9 cellular contexts compared by ENCODE assay signal in genomic region chr2:98731709-98732349, GRCh38. TPM values are rescaled to one million over a fixed set of nuclear protein-coding genes. Genes with fewer than 3 reads are reported as not detected.
DNase-seq lines count a peak whose midpoint lies in the region; ATAC-seq, FAIRE-seq and TF ChIP-seq lines count a peak whose summit lies in the region.
"Had no signal": no experiment of that assay in that cellular context is flagged by ENCODE, and none has a peak within 500 bp of the region (broad histone marks: within the 10 kb centered on the region; RNA-seq: fewer than 3 reads in every experiment).

No MANE protein-coding gene starts in this region.

- no peak for DNase-seq in activated CD4-positive, alpha-beta T cell treated with anti-CD3 and anti-CD28 coated beads for 36 hours
- DNase-seq in activated CD4-positive, alpha-beta T cell treated with anti-CD3 and anti-CD28 coated beads, Interleukin-2, amount 50 U/mL, for 48 hours = no peak
- DNase-seq in activated CD8-positive, alpha-beta T cell treated with anti-CD3 and anti-CD28 coated beads, Interleukin-2, amount 10 ng/mL, durations not matched to agents 7 days and 5 days = no peak
- DNase-seq in keratinocyte (ENCODE audit: low read depth, low spot score) (no peak), Ammon's horn (ENCODE audit: low spot score) (no peak)

- H3K9me1 ChIP-seq in keratinocyte (ENCODE audit: control insufficient read depth, extremely low read depth, insufficient read depth, low read length) = no peaks in the 10 kb centered on the region

- H3K27me3 ChIP-seq in keratinocyte (ENCODE audit: control insufficient read depth, extremely low read depth, insufficient read depth, low read length) = peaks cover 5% of the 10 kb centered on the region

- POLR2A ChIA-PET in activated CD4-positive, alpha-beta T cell treated with anti-CD3 and anti-CD28 coated beads for 36 hours (lab: Charles Lee) = interaction anchor here (0.6 to 2.3 kb wide), 6 partner anchors 19 to 104 kb away, joined by 3 to 16 read pairs (median 3); no protein-coding TSS in a partner anchor
- POLR2A ChIA-PET in activated CD8-positive, alpha-beta T cell treated with anti-CD3 and anti-CD28 coated beads, Interleukin-2, amount 10 ng/mL, durations not matched to agents 7 days and 5 days (lab: Charles Lee) = interaction anchor here (1.0 to 10.1 kb wide), 13 partner anchors 16 to 104 kb away, joined by 3 to 128 read pairs (median 6); no protein-coding TSS in a partner anchor

- no peaks in the 10 kb centered on the region for H3K36me3 ChIP-seq in keratinocyte (ENCODE audit: control insufficient read depth in 2 of 2, extremely low read depth in 1 of 2, insufficient read depth in 2 of 2, low read length in 2 of 2)

- no peaks in the 10 kb centered on the region for H3K79me2 ChIP-seq in keratinocyte (ENCODE audit: control insufficient read depth, insufficient read depth, low read length)

- peak overlapping the region; percentile 64 for H3K9ac ChIP-seq in keratinocyte (ENCODE audit: control insufficient read depth, extremely low read depth, insufficient read depth, low read length)

- no peaks in the 10 kb centered on the region for H4K20me1 ChIP-seq in keratinocyte (ENCODE audit: control insufficient read depth, extremely low read depth, insufficient read depth, low read length)

- intact Hi-C loops in activated CD4-positive, alpha-beta T cell treated with anti-CD3 and anti-CD28 coated beads for 36 hours (cut with DNase I, micrococcal nuclease) = loop anchor here (1.0 to 5.0 kb wide), 8 partner anchors 39 to 605 kb away; partner anchors contain the start of genes C2orf15 (in 1 of the 2), EIF5B (in 1 of the 2) and TXNDC9 (in 1 of the 2)

- CTCF ChIA-PET in activated CD4-positive, alpha-beta T cell treated with anti-CD3 and anti-CD28 coated beads for 36 hours (lab: Charles Lee) = interaction anchor here (0.7 to 4.6 kb wide), 10 partner anchors 8 to 180 kb away, joined by 3 to 19 read pairs (median 4); no protein-coding TSS in a partner anchor
- CTCF ChIA-PET in activated CD8-positive, alpha-beta T cell treated with anti-CD3 and anti-CD28 coated beads, Interleukin-2, amount 10 ng/mL, durations not matched to agents 7 days and 5 days (lab: Charles Lee) = interaction anchor here (0.7 to 11.2 kb wide), 13 partner anchors 19 to 105 kb away, joined by 3 to 67 read pairs (median 6); no protein-coding TSS in a partner anchor

- peak overlapping the region; percentile 93 for H3K4me2 ChIP-seq in keratinocyte (ENCODE audit: control insufficient read depth, extremely low read depth, insufficient read depth, low read depth, low read length)

- H2AFZ ChIP-seq in keratinocyte (ENCODE audit: control insufficient read depth, low read length) = peak overlapping the region; percentile 49

- dilution Hi-C loops in keratinocyte (cut with MboI; ENCODE audit: extremely low pct_ligation_motif_present, low sequenced_read_pairs) = no loop called here

- TF ChIP-seq CTCF in keratinocyte (optimal IDR thresholded peaks at IDR 0.05 in 1 of 3, IDR thresholded peaks at IDR 0.05 in 1 of 3, conservative IDR thresholded peaks at IDR 0.05 in 1 of 3; ENCODE audit: extremely low read depth in 1 of 3, insufficient read depth in 2 of 3, low read length in 3 of 3) = no peak

- FAIRE-seq in keratinocyte (lab: Jason Lieb, UNC) = no peak
- FAIRE-seq: G401.6 had no signal

- no peaks in the 10 kb centered on the region for H3K27me3 Mint-ChIP-seq in activated CD4-positive, alpha-beta T cell treated with anti-CD3 and anti-CD28 coated beads for 36 hours
- H3K27me3 Mint-ChIP-seq in activated CD8-positive, alpha-beta T cell treated with anti-CD3 and anti-CD28 coated beads, Interleukin-2, amount 10 ng/mL, durations not matched to agents 7 days and 5 days (ENCODE audit: low read depth) = no peaks in the 10 kb centered on the region

- H3K4me1 Mint-ChIP-seq in activated CD4-positive, alpha-beta T cell treated with anti-CD3 and anti-CD28 coated beads for 36 hours = peaks cover 67% of the 10 kb centered on the region
- H3K4me1 Mint-ChIP-seq in activated CD8-positive, alpha-beta T cell treated with anti-CD3 and anti-CD28 coated beads, Interleukin-2, amount 10 ng/mL, durations not matched to agents 7 days and 5 days (ENCODE audit: low read depth) = peaks cover 66% of the 10 kb centered on the region

- no peaks in the 10 kb centered on the region for H3K9me3 Mint-ChIP-seq in activated CD4-positive, alpha-beta T cell treated with anti-CD3 and anti-CD28 coated beads for 36 hours (ENCODE audit: low read depth)
- H3K9me3 Mint-ChIP-seq in activated CD8-positive, alpha-beta T cell treated with anti-CD3 and anti-CD28 coated beads, Interleukin-2, amount 10 ng/mL, durations not matched to agents 7 days and 5 days (ENCODE audit: insufficient read depth) = no peaks in the 10 kb centered on the region

- H3K27ac ChIP-seq in keratinocyte (ENCODE audit: control insufficient read depth, insufficient read depth, low read length) (no peak overlapping the region), temporal lobe (ENCODE audit: low read depth, low read length) (peak overlapping the region; percentile 78)

- H3K36me3 Mint-ChIP-seq in activated CD4-positive, alpha-beta T cell treated with anti-CD3 and anti-CD28 coated beads for 36 hours (ENCODE audit: low read depth) = peaks cover 2% of the 10 kb centered on the region
- peaks cover 30% of the 10 kb centered on the region for H3K36me3 Mint-ChIP-seq in activated CD8-positive, alpha-beta T cell treated with anti-CD3 and anti-CD28 coated beads, Interleukin-2, amount 10 ng/mL, durations not matched to agents 7 days and 5 days (ENCODE audit: low read depth)

- H3K4me3 ChIP-seq in keratinocyte (ENCODE audit: control insufficient read depth in 2 of 3, extremely low read depth in 1 of 3, insufficient read depth in 2 of 3, low read depth in 1 of 3, low read length in 3 of 3) = peak overlapping the region; percentile 45 to 72 (median 67)

- peaks cover 12% of the 10 kb centered on the region for H3K4me1 ChIP-seq in keratinocyte (ENCODE audit: control insufficient read depth, extremely low read depth, insufficient read depth, low read length)

- H3K27ac Mint-ChIP-seq in activated CD4-positive, alpha-beta T cell treated with anti-CD3 and anti-CD28 coated beads for 36 hours = peak overlapping the region; percentile 93
- H3K27ac Mint-ChIP-seq in activated CD8-positive, alpha-beta T cell treated with anti-CD3 and anti-CD28 coated beads, Interleukin-2, amount 10 ng/mL, durations not matched to agents 7 days and 5 days = peak overlapping the region; percentile 90

- ATAC-seq in activated CD4-positive, alpha-beta T cell treated with anti-CD3 and anti-CD28 coated beads for 36 hours = no peak
- ATAC-seq in activated CD8-positive, alpha-beta T cell treated with anti-CD3 and anti-CD28 coated beads, Interleukin-2, amount 10 ng/mL, durations not matched to agents 7 days and 5 days = no peak
- no peak for ATAC-seq in HG03442 (IDR thresholded peaks at IDR 0.05; ENCODE audit: unreplicated experiment)
- no peak for ATAC-seq in HG03280 (IDR thresholded peaks at IDR 0.05; ENCODE audit: unreplicated experiment)

- H3K9me3 ChIP-seq in keratinocyte (ENCODE audit: control insufficient read depth, low read depth, low read length) = no peaks in the 10 kb centered on the region

- peak overlapping the region; percentile 88 for H3K4me3 Mint-ChIP-seq in activated CD4-positive, alpha-beta T cell treated with anti-CD3 and anti-CD28 coated beads for 36 hours
- H3K4me3 Mint-ChIP-seq in activated CD8-positive, alpha-beta T cell treated with anti-CD3 and anti-CD28 coated beads, Interleukin-2, amount 10 ng/mL, durations not matched to agents 7 days and 5 days = peak overlapping the region; percentile 85

RNA-seq across cellular contexts. Expression of gene MGAT4A, which starts 0.9 kb away (rescaled TPM):
- total RNA-seq in activated CD4-positive, alpha-beta T cell treated with anti-CD3 and anti-CD28 coated beads for 36 hours = 10 to 100 TPM; 49.4 to 67.5 TPM
- 10 to 100 TPM; 73.4 to 76.2 TPM for total RNA-seq in activated CD8-positive, alpha-beta T cell treated with anti-CD3 and anti-CD28 coated beads, Interleukin-2, amount 10 ng/mL, durations not matched to agents 7 days and 5 days
- polyA plus RNA-seq in keratinocyte = 0.17 to 0.81 TPM (median 0.27 TPM) in 3 replicates
- polyA plus RNA-seq in keratinocyte (2011; ENCODE audit: low read depth) = 2.5 TPM
- 0.12 and 1.1 TPM in 2 replicates for polyA plus RNA-seq in keratinocyte (2011; cell fraction: cytosol; rRNA removed)
- polyA plus RNA-seq in keratinocyte (2011; cell fraction: nucleus; rRNA removed) = 0.23 and 0.67 TPM in 2 replicates
- 0.22 and 1.7 TPM in 2 replicates for polyA plus RNA-seq in keratinocyte (2012; ENCODE audit: low replicate concordance)
- 0.10 to 0.74 TPM (median 0.40 TPM) in 3 replicates for polyA minus RNA-seq in keratinocyte
- 0.38 TPM for polyA minus RNA-seq in keratinocyte (2011; cell fraction: cytosol; rRNA and poly(A)+ RNA removed)
- polyA minus RNA-seq in keratinocyte (2011; cell fraction: nucleus; rRNA and poly(A)+ RNA removed) = 0.32 and 0.54 TPM in 2 replicates
- total RNA-seq in temporal lobe = 24.8 TPM
